In genomic region chr21:14890141-14890540, GRCh38 we compare ENCODE assay signal across 1 cellular context.
TF ChIP-seq lines count a peak whose summit lies in the region.

No MANE protein-coding gene starts in this region.

TF ChIP-seq in HEK293, 187 proteins besides CTCF, POLR2A, EP300 and RAD21 (continued from another document):
- TF ChIP-seq, protein P1, sequence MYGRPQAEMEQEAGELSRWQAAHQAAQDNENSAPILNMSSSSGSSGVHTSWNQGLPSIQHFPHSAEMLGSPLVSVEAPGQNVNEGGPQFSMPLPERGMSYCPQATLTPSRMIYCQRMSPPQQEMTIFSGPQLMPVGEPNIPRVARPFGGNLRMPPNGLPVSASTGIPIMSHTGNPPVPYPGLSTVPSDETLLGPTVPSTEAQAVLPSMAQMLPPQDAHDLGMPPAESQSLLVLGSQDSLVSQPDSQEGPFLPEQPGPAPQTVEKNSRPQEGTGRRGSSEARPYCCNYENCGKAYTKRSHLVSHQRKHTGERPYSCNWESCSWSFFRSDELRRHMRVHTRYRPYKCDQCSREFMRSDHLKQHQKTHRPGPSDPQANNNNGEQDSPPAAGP (tag by site-specific recombination; IDR thresholded peaks at IDR 0.05), result no peak
